ENCODE assay signal across 37 cellular contexts in genomic region chrX:43585922-43586321, GRCh38.
"Had no signal": no experiment of that assay in that cellular context is flagged by ENCODE, and none has a peak within 500 bp of the region (broad histone marks: within the 10 kb centered on the region; RNA-seq: fewer than 3 reads in every experiment).

No MANE protein-coding gene starts in this region.

- DNase-seq: activated CD4-positive, alpha-beta T cell treated with anti-CD3 and anti-CD28 coated beads, Interleukin-2, amount 10 ng/mL, durations not matched to agents 24 days and 14 days; activated CD4-positive, alpha-beta T cell treated with anti-CD3 and anti-CD28 coated beads, Interleukin-2, amount 50 U/mL, for 48 hours; activated CD8-positive, alpha-beta T cell treated with anti-CD3 and anti-CD28 coated beads, Interleukin-2, amount 10 ng/mL, durations not matched to agents 7 days and 5 days; activated gamma-delta T cell; activated naive CD4-positive, alpha-beta T cell treated with Interleukin-2 at 50 U/mL for 16 hours; activated naive CD8-positive, alpha-beta T cell treated with anti-CD3 and anti-CD28 coated beads, Interleukin-2, amount 10 ng/mL, durations not matched to agents 7 days and 5 days; activated T-cell treated with anti-CD3 and anti-CD28 coated beads, Interleukin-2, amount 50 U/mL, for 24 hours; amygdala; body of pancreas; caudate nucleus; Kasumi-1; KG1; MG63; NCI-H1092 treated with DMSO at 0.1 percent for 48 hours; NCI-H1417; NCI-H146; NCI-H187; NCI-H2029 treated with DMSO at 0.1 percent for 48 hours; NCI-H2107; NCI-H2171; NCI-H510A; NCI-H526; NCI-H748 treated with DMSO at 0.1 percent for 48 hours; NK-92 treated with Interleukin-12 subunit alpha and Interleukin-12 subunit beta, amount 100 ng/mL, for 24 hours; PC-3; Peyer's patch; RPMI8226; SHP77 treated with DMSO at 0.1 percent for 48 hours; SK-N-SH had no signal

- H3K27me3 Mint-ChIP-seq: activated CD4-positive, alpha-beta T cell treated with anti-CD3 and anti-CD28 coated beads, Interleukin-2, amount 10 ng/mL, durations not matched to agents 24 days and 14 days; activated naive CD8-positive, alpha-beta T cell treated with anti-CD3 and anti-CD28 coated beads, Interleukin-2, amount 10 ng/mL, durations not matched to agents 7 days and 5 days had no signal

- H3K9ac ChIP-seq: SK-N-SH had no signal

- H3K27ac Mint-ChIP-seq: activated CD4-positive, alpha-beta T cell treated with anti-CD3 and anti-CD28 coated beads, Interleukin-2, amount 10 ng/mL, durations not matched to agents 24 days and 14 days; activated CD8-positive, alpha-beta T cell treated with anti-CD3 and anti-CD28 coated beads, Interleukin-2, amount 10 ng/mL, durations not matched to agents 7 days and 5 days; activated naive CD4-positive, alpha-beta T cell treated with anti-CD3 and anti-CD28 coated beads, Interleukin-2, amount 50 U/mL, for 24 hours; activated naive CD8-positive, alpha-beta T cell treated with anti-CD3 and anti-CD28 coated beads, Interleukin-2, amount 10 ng/mL, durations not matched to agents 7 days and 5 days; activated T-cell treated with anti-CD3 and anti-CD28 coated beads, Interleukin-2, amount 50 U/mL, for 24 hours; activated T-helper 2 cell treated with anti-CD3 and anti-CD28 coated beads, Interferon-gamma antibody, Interleukin-2, Interleukin-4, amounts not matched to agents 10 μg/mL and 5 μg/mL and 100 μg/mL, durations not matched to agents 14 hours and 24 hours and 36 hours; T-helper 1 cell treated with Interleukin-12 subunit alpha and Interleukin-12 subunit beta and Interleukin-4 antibody, amounts not matched to agents 30 μg/mL and 1 μg/mL, for 36 hours; T-helper 2 cell treated with Interferon-gamma antibody and Interleukin-4, amounts not matched to agents 5 μg/mL and 100 μg/mL, for 36 hours had no signal

- H3K4me3 ChIP-seq: ascending aorta, body of pancreas, breast epithelium, MG63, Peyer's patch, SJSA1 had no signal

- H3K4me1 ChIP-seq: Peyer's patch, SJSA1 had no signal

- H3K36me3 Mint-ChIP-seq: activated naive CD4-positive, alpha-beta T cell treated with anti-CD3 and anti-CD28 coated beads, Interleukin-2, amount 50 U/mL, for 24 hours; activated naive CD8-positive, alpha-beta T cell treated with anti-CD3 and anti-CD28 coated beads, Interleukin-2, amount 10 ng/mL, durations not matched to agents 7 days and 5 days had no signal

- H3K4me2 ChIP-seq: SK-N-SH had no signal

- H3K4me1 Mint-ChIP-seq: activated CD4-positive, alpha-beta T cell treated with anti-CD3 and anti-CD28 coated beads, Interleukin-2, amount 10 ng/mL, durations not matched to agents 24 days and 14 days; activated naive CD4-positive, alpha-beta T cell treated with anti-CD3 and anti-CD28 coated beads, Interleukin-2, amount 50 U/mL, for 24 hours; activated naive CD8-positive, alpha-beta T cell treated with anti-CD3 and anti-CD28 coated beads, Interleukin-2, amount 10 ng/mL, durations not matched to agents 7 days and 5 days had no signal

- H3K27ac ChIP-seq: ascending aorta, breast epithelium, SJSA1 had no signal

- H3K9me3 ChIP-seq: ascending aorta, body of pancreas, breast epithelium, MG63, Peyer's patch, SJSA1, SK-N-SH had no signal

- ATAC-seq: activated CD8-positive, alpha-beta T cell treated with anti-CD3 and anti-CD28 coated beads, Interleukin-2, amount 10 ng/mL, durations not matched to agents 7 days and 5 days; body of pancreas; PC-3 had no signal

- FAIRE-seq: TTC549 had no signal

- H3K4me3 Mint-ChIP-seq: activated CD4-positive, alpha-beta T cell treated with anti-CD3 and anti-CD28 coated beads, Interleukin-2, amount 10 ng/mL, durations not matched to agents 24 days and 14 days; activated CD8-positive, alpha-beta T cell treated with anti-CD3 and anti-CD28 coated beads, Interleukin-2, amount 10 ng/mL, durations not matched to agents 7 days and 5 days; activated naive CD4-positive, alpha-beta T cell treated with anti-CD3 and anti-CD28 coated beads, Interleukin-2, amount 50 U/mL, for 24 hours; activated naive CD8-positive, alpha-beta T cell treated with anti-CD3 and anti-CD28 coated beads, Interleukin-2, amount 10 ng/mL, durations not matched to agents 7 days and 5 days; activated T-cell treated with anti-CD3 and anti-CD28 coated beads, Interleukin-2, amount 50 U/mL, for 24 hours; T-helper 1 cell treated with Interleukin-12 subunit alpha and Interleukin-12 subunit beta and Interleukin-4 antibody, amounts not matched to agents 30 μg/mL and 1 μg/mL, for 36 hours; T-helper 2 cell treated with Interferon-gamma antibody and Interleukin-4, amounts not matched to agents 5 μg/mL and 100 μg/mL, for 36 hours had no signal

- H3K9me3 Mint-ChIP-seq: activated CD4-positive, alpha-beta T cell treated with anti-CD3 and anti-CD28 coated beads, Interleukin-2, amount 10 ng/mL, durations not matched to agents 24 days and 14 days; activated naive CD4-positive, alpha-beta T cell treated with anti-CD3 and anti-CD28 coated beads, Interleukin-2, amount 50 U/mL, for 24 hours; activated naive CD8-positive, alpha-beta T cell treated with anti-CD3 and anti-CD28 coated beads, Interleukin-2, amount 10 ng/mL, durations not matched to agents 7 days and 5 days; activated T-cell treated with anti-CD3 and anti-CD28 coated beads, Interleukin-2, amount 50 U/mL, for 24 hours; activated T-helper 2 cell treated with anti-CD3 and anti-CD28 coated beads, Interferon-gamma antibody, Interleukin-2, Interleukin-4, amounts not matched to agents 10 μg/mL and 5 μg/mL and 100 μg/mL, durations not matched to agents 14 hours and 24 hours and 36 hours; T-helper 1 cell treated with Interleukin-12 subunit alpha and Interleukin-12 subunit beta and Interleukin-4 antibody, amounts not matched to agents 30 μg/mL and 1 μg/mL, for 36 hours; T-helper 2 cell treated with Interferon-gamma antibody and Interleukin-4, amounts not matched to agents 5 μg/mL and 100 μg/mL, for 36 hours had no signal

- H3K27me3 ChIP-seq: ascending aorta, body of pancreas, MG63, Peyer's patch, SJSA1 had no signal

- H3K36me3 ChIP-seq: ascending aorta, breast epithelium, MG63, Peyer's patch, SJSA1 had no signal
